Comparison of ENCODE assay signal across 10 cellular contexts in genomic region chr22:27474711-27475547, GRCh38.
DNase-seq lines count a peak whose midpoint lies in the region; ATAC-seq, FAIRE-seq and TF ChIP-seq lines count a peak whose summit lies in the region.
"Had no signal": no experiment of that assay in that cellular context is flagged by ENCODE, and none has a peak within 500 bp of the region (broad histone marks: within the 10 kb centered on the region; RNA-seq: fewer than 3 reads in every experiment).

No MANE protein-coding gene starts in this region.

- intact Hi-C loops in kidney (cut with DNase I): no loop called here

- POLR2A ChIA-PET in BJ (lab: Charles Lee): interaction anchor here (0.7 to 0.8 kb wide), 2 partner anchors 14 to 15 kb away, joined by 4 to 5 read pairs; no protein-coding TSS in a partner anchor

- H3K4me3 Mint-ChIP-seq in mesothelial cell of epicardium: no peak overlapping the region
- H3K4me3 Mint-ChIP-seq: activated CD4-positive, alpha-beta T cell treated with anti-CD3 and anti-CD28 coated beads for 36 hours had no signal

- H3K4me1 ChIP-seq in kidney (ENCODE audit: control insufficient read depth in 1 of 2, insufficient read depth in 1 of 2, low read depth in 1 of 2, low read length in 2 of 2): no peaks in the 10 kb centered on the region

- H3K27ac ChIP-seq in kidney (ENCODE audit: low read depth in 2 of 2, low read length in 2 of 2): no peak overlapping the region

- peaks cover 1% of the 10 kb centered on the region for H3K27me3 Mint-ChIP-seq in mesothelial cell of epicardium (ENCODE audit: low read depth)
- H3K27me3 Mint-ChIP-seq: activated CD4-positive, alpha-beta T cell treated with anti-CD3 and anti-CD28 coated beads for 36 hours had no signal

- peak overlapping the region; percentile 99 for H3K27ac Mint-ChIP-seq in mesothelial cell of epicardium
- H3K27ac Mint-ChIP-seq: activated CD4-positive, alpha-beta T cell treated with anti-CD3 and anti-CD28 coated beads for 36 hours had no signal

- no peak overlapping the region for H3K9ac ChIP-seq in kidney (ENCODE audit: low read length in 2 of 2)

- ATAC-seq in HG03139 (IDR thresholded peaks at IDR 0.05; ENCODE audit: unreplicated experiment): no peak
- ATAC-seq: activated CD4-positive, alpha-beta T cell treated with anti-CD3 and anti-CD28 coated beads for 36 hours had no signal

- H3K27me3 ChIP-seq in BJ (ENCODE audit: control insufficient read depth, insufficient read depth, low read length) (no peaks in the 10 kb centered on the region), MG63 (no peaks in the 10 kb centered on the region)

- H3K9me3 Mint-ChIP-seq in mesothelial cell of epicardium: no peaks in the 10 kb centered on the region

- H3K4me1 Mint-ChIP-seq in mesothelial cell of epicardium: peaks cover 30% of the 10 kb centered on the region
- H3K4me1 Mint-ChIP-seq: activated CD4-positive, alpha-beta T cell treated with anti-CD3 and anti-CD28 coated beads for 36 hours had no signal

- H3K4me3 ChIP-seq in BJ (ENCODE audit: low read depth, low read length) (no peak overlapping the region), MG63 (no peak overlapping the region), cardiac fibroblast (replicated peaks in 1 of 2; ENCODE audit: low read depth in 2 of 2, low read length in 2 of 2) (no peak overlapping the region), kidney (ENCODE audit: low read length in 2 of 2) (no peak overlapping the region)

- H3K36me3 ChIP-seq in BJ (ENCODE audit: control insufficient read depth, insufficient read depth, low read length) (no peaks in the 10 kb centered on the region), MG63 (no peaks in the 10 kb centered on the region), kidney (ENCODE audit: control insufficient read depth in 1 of 2, insufficient read depth in 2 of 2, low read length in 2 of 2) (no peaks in the 10 kb centered on the region)

- no peaks in the 10 kb centered on the region for H3K36me3 Mint-ChIP-seq in mesothelial cell of epicardium

- TF ChIP-seq CTCF in BJ (IDR thresholded peaks at IDR 0.05; ENCODE audit: insufficient read depth, low read depth, low read length) (no peak), cardiac fibroblast (IDR thresholded peaks at IDR 0.05; ENCODE audit: low read depth, low read length) (no peak), mesothelial cell of epicardium (IDR thresholded peaks at IDR 0.05; ENCODE audit: unreplicated experiment) (no peak), kidney (IDR thresholded peaks at IDR 0.05; ENCODE audit: borderline replicate concordance, extremely low read depth, insufficient read depth) (no peak)

- no peaks in the 10 kb centered on the region for H3K9me3 ChIP-seq in MG63
- no peaks in the 10 kb centered on the region for H3K9me3 ChIP-seq in kidney (ENCODE audit: control insufficient read depth in 1 of 2, low read length in 2 of 2)

- DNase-seq in BJ (ENCODE audit: low read depth): peak; percentile 74
- peak; percentile 86 for DNase-seq in MG63
- peak; percentile 86 to 97 for DNase-seq in cardiac fibroblast (ENCODE audit: low read depth in 2 of 2)
- peak; percentile 62 to 74 for DNase-seq in mesothelial cell of epicardium (ENCODE audit: low spot score in 2 of 2, unreplicated experiment in 2 of 2)
- no peak for DNase-seq in activated naive CD4-positive, alpha-beta T cell treated with Interleukin-2 at 50 U/mL for 16 hours
- no peak for DNase-seq in kidney
- no peak for DNase-seq in NCI-H748 treated with DMSO at 0.1 percent for 48 hours (lab: John Stamatoyannopoulos, UW)
- DNase-seq: activated CD4-positive, alpha-beta T cell treated with anti-CD3 and anti-CD28 coated beads for 36 hours; occipital lobe had no signal

- no peak for FAIRE-seq in kidney (lab: Jason Lieb, UNC)

- CTCF ChIA-PET in BJ (lab: Yijun Ruan, JAX): interaction anchor here (0.9 to 1.5 kb wide), 3 partner anchors 14 to 796 kb away, joined by 3 read pairs; no protein-coding TSS in a partner anchor

Comparison
In these comparisons a context has a peak if more than half of its experiments do, and no peak if none do; other contexts are left out.
1. DNase-seq: peak in BJ (single experiment), MG63 (single experiment), cardiac fibroblast (2 of 2) and mesothelial cell of epicardium (2 of 2); none in activated naive CD4-positive, alpha-beta T cell treated with Interleukin-2 at 50 U/mL for 16 hours (single experiment), kidney (single experiment) and NCI-H748 treated with DMSO at 0.1 percent for 48 hours (single experiment).